Comparison of ENCODE assay signal across 20 cellular contexts in the genomic region with DNA sequence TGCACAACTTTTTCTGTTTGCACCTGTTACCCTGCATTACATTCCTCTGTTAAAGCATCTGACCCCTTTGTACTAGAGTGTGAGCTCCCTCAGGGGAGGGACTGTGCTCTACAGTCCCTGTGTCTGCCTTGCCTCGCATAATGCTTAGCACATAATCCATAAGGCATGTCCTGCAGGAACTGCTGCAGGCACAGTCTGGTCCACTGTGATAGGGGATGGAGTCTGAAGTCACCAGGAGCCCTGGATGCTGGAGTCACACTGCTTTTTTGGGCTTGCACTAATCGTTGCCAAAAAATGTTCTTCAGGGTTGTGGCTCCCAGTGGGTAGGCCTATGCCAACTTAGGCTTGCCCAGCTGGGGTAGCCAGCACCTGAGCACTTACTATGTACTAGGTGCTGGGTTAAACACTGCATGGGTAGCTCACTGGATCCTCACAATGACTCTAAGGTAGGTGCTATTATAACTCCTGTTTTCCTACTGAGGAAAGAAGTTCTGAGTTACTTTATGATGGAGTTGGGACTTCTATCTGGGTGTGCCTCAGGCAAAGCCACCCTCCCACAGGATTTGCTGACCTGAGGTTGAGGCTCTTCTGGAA.
"Had no signal": no experiment of that assay in that cellular context is flagged by ENCODE, and none has a peak within 500 bp of the region (broad histone marks: within the 10 kb centered on the region; RNA-seq: fewer than 3 reads in every experiment).

No MANE protein-coding gene starts in this region.

- H3K4me3 ChIP-seq: breast epithelium, lung, tibial nerve had no signal

- H3K36me3 ChIP-seq: breast epithelium had no signal

- H3K4me1 ChIP-seq: breast epithelium, tibial nerve had no signal

- H3K27ac ChIP-seq: breast epithelium, tibial nerve had no signal

- H3K27me3 ChIP-seq: breast epithelium, tibial nerve had no signal

- DNase-seq: activated CD4-positive, alpha-beta T cell treated with anti-CD3 and anti-CD28 coated beads, Interleukin-2, amount 10 ng/mL, durations not matched to agents 7 days and 5 days; activated CD4-positive, CD25-positive, alpha-beta regulatory T cell treated with anti-CD3 and anti-CD28 coated beads, Interleukin-2, amount 50 U/mL, for 72 hours; activated CD8-positive, alpha-beta T cell treated with anti-CD3 and anti-CD28 coated beads for 36 hours; activated gamma-delta T cell treated with Interleukin-2 at 50 U/mL for 16 hours; activated naive CD4-positive, alpha-beta T cell treated with anti-CD3 and anti-CD28 coated beads, Interleukin-2, amount 50 U/mL, for 16 hours; activated T-cell treated with anti-CD3 and anti-CD28 coated beads, Interleukin-2, amount 50 U/mL, for 4 hours; central memory CD4-positive, alpha-beta T cell; foreskin fibroblast; hypothalamus; immature natural killer cell; kidney; mesendoderm; stimulated activated CD4-positive, alpha-beta T cell treated with anti-CD3 and anti-CD28 coated beads, Interleukin-2, amount 100 ng/mL, for 48 hours; stimulated activated naive CD4-positive, alpha-beta T cell treated with Interleukin-2 at 50 U/mL for 16 hours; T-helper 17 cell; T1000 had no signal

- ATAC-seq: activated CD8-positive, alpha-beta T cell treated with anti-CD3 and anti-CD28 coated beads for 36 hours; activated T-cell treated with anti-CD3 and anti-CD28 coated beads, Interleukin-2, amount 50 U/mL, for 4 hours; activated T-helper 17 cell treated with anti-CD3 and anti-CD28 coated beads, Interleukin-2, amount 50 U/mL, for 72 hours; T-helper 17 cell had no signal
